9 cellular contexts compared by ENCODE assay signal in the genomic region with DNA sequence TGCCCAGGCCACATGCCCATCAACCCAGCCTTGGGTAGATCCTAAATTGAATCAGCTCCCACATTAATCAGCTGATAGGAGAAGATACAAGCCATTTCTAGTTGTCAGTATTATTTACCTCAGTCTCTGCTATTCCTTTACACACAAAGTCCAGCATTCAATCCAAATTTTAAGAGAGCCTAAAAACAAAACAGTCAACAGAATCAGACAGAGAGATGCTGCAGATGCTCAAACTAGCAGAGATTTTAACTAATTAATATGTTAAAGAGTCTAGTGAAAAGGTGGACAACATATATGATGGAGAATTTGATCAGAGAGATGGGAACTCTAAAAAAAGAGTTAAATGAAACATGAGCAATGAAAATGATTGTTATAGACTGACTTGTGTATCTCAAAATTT.
"Had no signal": no experiment of that assay in that cellular context is flagged by ENCODE, and none has a peak within 500 bp of the region (broad histone marks: within the 10 kb centered on the region; RNA-seq: fewer than 3 reads in every experiment).

No MANE protein-coding gene starts in this region.

- H3K4me3 ChIP-seq: GM23248, GM23338, HAP-1 had no signal

- ATAC-seq: GM23338, HCT116 had no signal

- H3K27ac ChIP-seq: GM23248 had no signal

- H3K27ac Mint-ChIP-seq: GM23338, H9, HFFc6 had no signal

- H3K36me3 ChIP-seq: HAP-1 had no signal

- H3K4me1 ChIP-seq: HAP-1 had no signal

- H3K4me3 Mint-ChIP-seq: GM23338, H9, HFFc6 had no signal

- H3K9me3 ChIP-seq: HAP-1 had no signal

- DNase-seq: GM23248, GOT3, H7, H9, HCEC 1CT, HFFc6 had no signal
